In genomic region chr4:21864686-21865085, GRCh38 we compare ENCODE assay signal across 25 cellular contexts.
DNase-seq lines count a peak whose midpoint lies in the region.
"Had no signal": no experiment of that assay in that cellular context is flagged by ENCODE, and none has a peak within 500 bp of the region (broad histone marks: within the 10 kb centered on the region; RNA-seq: fewer than 3 reads in every experiment).

No MANE protein-coding gene starts in this region.

- in situ Hi-C loops in G401 (cut with HindIII; ENCODE audit: low sequenced_read_pairs) (no loop called here), KBM-7 (cut with MboI; ENCODE audit: low pct_unique_long_range_greater_than_20kb, low sequenced_read_pairs) (no loop called here)

- DNase-seq in G401 (ENCODE audit: low spot score) (peak; percentile 80), cerebellar cortex (ENCODE audit: low spot score) (peak; percentile 80), cerebellum (ENCODE audit: low spot score) (peak; percentile 59), KBM-7 (no peak), dermis blood vessel endothelial cell (no peak), H4 (ENCODE audit: low spot score) (no peak)
- DNase-seq: 8988T; ACHN; AML-193; BE2C; Caco-2; Calu3; CD4-positive, alpha-beta memory T cell; CD4-positive, alpha-beta T cell; CD4-positive, CD25-positive, alpha-beta regulatory T cell; CD8-positive, alpha-beta memory T cell; CD8-positive, alpha-beta T cell; COR-L47; DMS 273 treated with DMSO at 0.1 percent for 48 hours; DMS153; DMS53; DMS79; DMS79 treated with DMSO at 0.1 percent for 48 hours; DND-41; EL had no signal

Comparison
In these comparisons a context has a peak if more than half of its experiments do, and no peak if none do; other contexts are left out.
1. DNase-seq: peak in G401 (single experiment), cerebellar cortex (single experiment) and cerebellum (single experiment); none in KBM-7 (single experiment), dermis blood vessel endothelial cell (single experiment) and H4 (single experiment).